Comparison of ENCODE assay signal across 19 cellular contexts in the genomic region with DNA sequence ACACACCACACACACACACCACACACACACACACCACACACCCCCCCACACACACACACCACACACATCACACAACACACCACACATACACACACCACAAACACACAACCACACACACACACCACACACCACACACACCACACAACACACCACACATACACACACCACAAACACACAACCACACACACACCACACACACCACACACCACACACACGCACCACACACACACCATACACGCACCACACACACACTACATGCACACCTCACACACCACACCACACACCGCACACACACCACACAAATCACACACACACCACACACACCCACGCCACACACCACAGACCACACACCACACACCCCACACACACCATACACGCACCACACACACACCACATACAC.
DNase-seq lines count a peak whose midpoint lies in the region; ATAC-seq, FAIRE-seq and TF ChIP-seq lines count a peak whose summit lies in the region.
"Had no signal": no experiment of that assay in that cellular context is flagged by ENCODE, and none has a peak within 500 bp of the region (broad histone marks: within the 10 kb centered on the region; RNA-seq: fewer than 3 reads in every experiment).

No MANE protein-coding gene starts in this region.

- no peak overlapping the region for H2AFZ ChIP-seq in K562 (ENCODE audit: low read depth, low read length)
- no peak overlapping the region for H2AFZ ChIP-seq in mesenchymal stem cell (ENCODE audit: low read depth, low read length)
- H2AFZ ChIP-seq: parathyroid adenoma had no signal

- H3K79me2 ChIP-seq in K562 (ENCODE audit: control insufficient read depth, insufficient read depth, low read length) = no peaks in the 10 kb centered on the region
- H3K79me2 ChIP-seq: parathyroid adenoma had no signal

- no peaks in the 10 kb centered on the region for H4K20me1 ChIP-seq in K562 (replicated peaks; ENCODE audit: control insufficient read depth, insufficient read depth, low read length)

- H3K79me1 ChIP-seq in mesenchymal stem cell (replicated peaks; ENCODE audit: low read length, poor library complexity, severe bottlenecking) = no peaks in the 10 kb centered on the region

- H3K4me3 ChIP-seq in K562 = no peak overlapping the region
- no peak overlapping the region for H3K4me3 ChIP-seq in mesenchymal stem cell (ENCODE audit: insufficient read depth in 1 of 2, low read depth in 1 of 2, low read length in 2 of 2)
- H3K4me3 ChIP-seq: esophagus squamous epithelium, thoracic aorta had no signal

- no peak for DNase-seq in natural killer cell treated with Interleukin-12 subunit alpha and Interleukin-12 subunit beta and Interleukin-15 and Interleukin-18, amount 100 ng/mL, for 72 hours (ENCODE audit: low spot score)
- no peak for DNase-seq in natural killer cell
- no peak for DNase-seq in K562 (ENCODE audit: extremely low read depth in 1 of 4, low spot score in 3 of 4)
- DNase-seq in mesenchymal stem cell = no peak
- DNase-seq in NCI-H446 (lab: John Stamatoyannopoulos, UW) = no peak
- no peak for DNase-seq in type B pancreatic cell (ENCODE audit: extremely low spot score, unreplicated experiment)
- DNase-seq in KBM-7 = no peak
- DNase-seq: ACHN; activated CD4-positive, alpha-beta memory T cell treated with anti-CD3 and anti-CD28 coated beads, Interleukin-2, amount 10 ng/mL, durations not matched to agents 7 days and 5 days; CD4-positive, alpha-beta memory T cell; DMS79 treated with DMSO at 0.1 percent for 48 hours; esophagus squamous epithelium; head of caudate nucleus; NCI-H2081 treated with DMSO at 0.1 percent for 48 hours; NCI-H510A had no signal

- H3K9ac ChIP-seq in K562 (ENCODE audit: insufficient read depth in 1 of 2, low read depth in 2 of 2, low read length in 2 of 2) = no peak overlapping the region
- H3K9ac ChIP-seq in mesenchymal stem cell (ENCODE audit: low read length) = no peak overlapping the region
- H3K9ac ChIP-seq: parathyroid adenoma had no signal

- H2BK120ac ChIP-seq in mesenchymal stem cell (ENCODE audit: low read depth, low read length) = no peak overlapping the region

- H3K4me1 Mint-ChIP-seq in natural killer cell treated with Interleukin-12 subunit alpha and Interleukin-12 subunit beta and Interleukin-15 and Interleukin-18, amount 100 ng/mL, for 72 hours (ENCODE audit: low read depth in 2 of 2) = peaks cover 0 to 6% of the 10 kb centered on the region in 2 donors
- H3K4me1 Mint-ChIP-seq in natural killer cell (peaks cover 6 to 10% of the 10 kb centered on the region in 2 donors), type B pancreatic cell (ENCODE audit: unreplicated experiment) (no peaks in the 10 kb centered on the region)
- H3K4me1 Mint-ChIP-seq: activated CD4-positive, alpha-beta memory T cell treated with anti-CD3 and anti-CD28 coated beads, Interleukin-2, amount 10 ng/mL, durations not matched to agents 7 days and 5 days had no signal

- no peak overlapping the region for H4K8ac ChIP-seq in mesenchymal stem cell (ENCODE audit: low read length)

- no peaks in the 10 kb centered on the region for H3K9me3 Mint-ChIP-seq in natural killer cell treated with Interleukin-12 subunit alpha and Interleukin-12 subunit beta and Interleukin-15 and Interleukin-18, amount 100 ng/mL, for 72 hours
- no peaks in the 10 kb centered on the region for H3K9me3 Mint-ChIP-seq in natural killer cell
- no peaks in the 10 kb centered on the region for H3K9me3 Mint-ChIP-seq in type B pancreatic cell
- H3K9me3 Mint-ChIP-seq: activated CD4-positive, alpha-beta memory T cell treated with anti-CD3 and anti-CD28 coated beads, Interleukin-2, amount 10 ng/mL, durations not matched to agents 7 days and 5 days had no signal

- no peak overlapping the region for H3K18ac ChIP-seq in mesenchymal stem cell (ENCODE audit: low read depth in 1 of 2, low read length in 2 of 2)

- H3K36me3 Mint-ChIP-seq in natural killer cell treated with Interleukin-12 subunit alpha and Interleukin-12 subunit beta and Interleukin-15 and Interleukin-18, amount 100 ng/mL, for 72 hours = no peaks in the 10 kb centered on the region
- H3K36me3 Mint-ChIP-seq in natural killer cell (no peaks in the 10 kb centered on the region), type B pancreatic cell (peaks cover 7% of the 10 kb centered on the region)
- H3K36me3 Mint-ChIP-seq: CD4-positive, alpha-beta memory T cell had no signal

- 26% methylated on average over 3 of the region's 5 CpGs for WGBS in K562 (ENCODE audit: insufficient coverage, low coverage, missing lambda C conversion rate)
- WGBS in mesenchymal stem cell = 84% methylated on average over 5 of the region's 5 CpGs

- no peaks in the 10 kb centered on the region for H3K9me3 ChIP-seq in K562 (replicated peaks; ENCODE audit: control insufficient read depth, insufficient read depth, low read depth, low read length)
- no peaks in the 10 kb centered on the region for H3K9me3 ChIP-seq in mesenchymal stem cell (ENCODE audit: control insufficient read depth, low read length)
- H3K9me3 ChIP-seq: esophagus squamous epithelium, thoracic aorta had no signal

- in situ Hi-C loops in K562 (cut with MboI) (no loop called here), KBM-7 (cut with MboI; ENCODE audit: low pct_unique_long_range_greater_than_20kb, low sequenced_read_pairs) (no loop called here)

- BruUV-seq in K562 (replicated peaks; lab: Mats Ljungman, UMichigan) = no TSS peak

- CTCF ChIA-PET in K562 (lab: Yijun Ruan, JAX; ENCODE audit: low intra/inter-chr PET ratio) = no interaction called here

- H3K27me3 Mint-ChIP-seq in natural killer cell treated with Interleukin-12 subunit alpha and Interleukin-12 subunit beta and Interleukin-15 and Interleukin-18, amount 100 ng/mL, for 72 hours = peaks cover 0 to 2% of the 10 kb centered on the region in 2 donors
- H3K27me3 Mint-ChIP-seq in natural killer cell (ENCODE audit: low read depth in 2 of 2) = peaks cover 0 to 3% of the 10 kb centered on the region in 2 donors
- H3K27me3 Mint-ChIP-seq in type B pancreatic cell = no peaks in the 10 kb centered on the region
- H3K27me3 Mint-ChIP-seq: activated CD4-positive, alpha-beta memory T cell treated with anti-CD3 and anti-CD28 coated beads, Interleukin-2, amount 10 ng/mL, durations not matched to agents 7 days and 5 days had no signal

- no peak overlapping the region for H3K4ac ChIP-seq in mesenchymal stem cell (ENCODE audit: low read depth in 1 of 2, low read length in 2 of 2)

- H3K23ac ChIP-seq in mesenchymal stem cell (ENCODE audit: low read length in 2 of 2) = no peak overlapping the region

- ATAC-seq in natural killer cell treated with Interleukin-12 subunit alpha and Interleukin-12 subunit beta and Interleukin-15 and Interleukin-18, amount 100 ng/mL, for 72 hours = peak in 1 of 2 donors; percentile 20
- ATAC-seq in natural killer cell (no peak), K562 (no peak), HG03469 (IDR thresholded peaks at IDR 0.05; ENCODE audit: unreplicated experiment) (no peak)

- no peak overlapping the region for H2BK15ac ChIP-seq in mesenchymal stem cell (ENCODE audit: low read depth, poor library complexity, severe bottlenecking)

- H3K4me1 ChIP-seq in K562 (replicated peaks in 1 of 2; ENCODE audit: control insufficient read depth in 2 of 2, insufficient read depth in 2 of 2, low read length in 2 of 2) (no peaks in the 10 kb centered on the region), mesenchymal stem cell (ENCODE audit: control insufficient read depth, insufficient read depth, low read depth, low read length) (peaks cover 4% of the 10 kb centered on the region)
- H3K4me1 ChIP-seq: esophagus squamous epithelium, parathyroid adenoma had no signal

- H3K36me3 ChIP-seq in K562 (ENCODE audit: control insufficient read depth, insufficient read depth, low read length) (no peaks in the 10 kb centered on the region), mesenchymal stem cell (ENCODE audit: control insufficient read depth in 1 of 2, insufficient read depth in 2 of 2, low read depth in 1 of 2, low read length in 2 of 2) (peaks cover 6 to 9% of the 10 kb centered on the region in 2 experiments)

- H3K27ac ChIP-seq in K562 (ENCODE audit: extremely low read depth, low read depth, low read length) = no peak overlapping the region
- no peak overlapping the region for H3K27ac ChIP-seq in mesenchymal stem cell (ENCODE audit: low read length, poor library complexity, severe bottlenecking)
- H3K27ac ChIP-seq: esophagus squamous epithelium, parathyroid adenoma, thoracic aorta, VCaP had no signal

- no peak overlapping the region for H2BK5ac ChIP-seq in mesenchymal stem cell (ENCODE audit: low read depth, low read length, poor library complexity, severe bottlenecking)

- TF ChIP-seq POLR2A in K562 (conservative IDR thresholded peaks at IDR 0.05) = no peak

- H3K27ac Mint-ChIP-seq in natural killer cell treated with Interleukin-12 subunit alpha and Interleukin-12 subunit beta and Interleukin-15 and Interleukin-18, amount 100 ng/mL, for 72 hours = peak overlapping the region; percentile 10 to 16
- H3K27ac Mint-ChIP-seq in natural killer cell = peak overlapping the region in 1 of 2 donors; percentile 65
- H3K27ac Mint-ChIP-seq in type B pancreatic cell = no peak overlapping the region
- H3K27ac Mint-ChIP-seq: activated CD4-positive, alpha-beta memory T cell treated with anti-CD3 and anti-CD28 coated beads, Interleukin-2, amount 10 ng/mL, durations not matched to agents 7 days and 5 days had no signal

- TF ChIP-seq CTCF in natural killer cell (IDR thresholded peaks at IDR 0.05) (no peak), K562 (IDR thresholded peaks at IDR 0.05 in 2 of 3, conservative IDR thresholded peaks at IDR 0.05 in 1 of 3; ENCODE audit: insufficient read depth in 2 of 3, low read depth in 1 of 3, low read length in 3 of 3) (no peak), type B pancreatic cell (conservative IDR thresholded peaks at IDR 0.05) (no peak)

- POLR2A ChIA-PET in K562 (lab: Yijun Ruan, JAX) = no interaction called here

- intact Hi-C loops in natural killer cell (cut with micrococcal nuclease) (no loop called here), K562 (cut with micrococcal nuclease) (no loop called here)

- no peaks in the 10 kb centered on the region for H3K9me1 ChIP-seq in K562 (ENCODE audit: control insufficient read depth, insufficient read depth, low read length)

- H3K14ac ChIP-seq in mesenchymal stem cell (ENCODE audit: low read length in 2 of 2) = peak overlapping the region in 1 of 2 experiments; percentile 5

- no peak for TF ChIP-seq EP300 in K562 (IDR thresholded peaks at IDR 0.05; ENCODE audit: low read length)

- peak overlapping the region; percentile 67 for H4K91ac ChIP-seq in mesenchymal stem cell (ENCODE audit: low read length)

- FAIRE-seq in K562 (lab: Jason Lieb, UNC) = peak; percentile 97

- H2AK5ac ChIP-seq in mesenchymal stem cell (ENCODE audit: low read length, severe bottlenecking) = no peak overlapping the region

- TF ChIP-seq RAD21 in K562 (CRISPR knock-in tag; conservative IDR thresholded peaks at IDR 0.05 in 1 of 2, IDR thresholded peaks at IDR 0.05 in 1 of 2) = no peak

- H2BK12ac ChIP-seq in mesenchymal stem cell (ENCODE audit: low read length in 2 of 2) = no peak overlapping the region

- H3K4me2 ChIP-seq in K562 (ENCODE audit: insufficient read depth, low read length) (no peak overlapping the region), mesenchymal stem cell (ENCODE audit: low read length, poor library complexity, severe bottlenecking) (no peak overlapping the region)

- H3K4me3 Mint-ChIP-seq in natural killer cell treated with Interleukin-12 subunit alpha and Interleukin-12 subunit beta and Interleukin-15 and Interleukin-18, amount 100 ng/mL, for 72 hours = peak overlapping the region; percentile 9
- H3K4me3 Mint-ChIP-seq in natural killer cell = no peak overlapping the region
- no peak overlapping the region for H3K4me3 Mint-ChIP-seq in type B pancreatic cell
- H3K4me3 Mint-ChIP-seq: activated CD4-positive, alpha-beta memory T cell treated with anti-CD3 and anti-CD28 coated beads, Interleukin-2, amount 10 ng/mL, durations not matched to agents 7 days and 5 days had no signal

- H3K27me3 ChIP-seq in K562 (ENCODE audit: control insufficient read depth in 2 of 2, insufficient read depth in 2 of 2, low read length in 2 of 2) = peaks cover 2 to 19% of the 10 kb centered on the region in 2 experiments; a peak in 3 of 5 replicates
- H3K27me3 ChIP-seq in mesenchymal stem cell (ENCODE audit: control insufficient read depth in 1 of 2, insufficient read depth in 1 of 2, low read length in 2 of 2) = no peaks in the 10 kb centered on the region
- H3K27me3 ChIP-seq: esophagus squamous epithelium had no signal
